Comparison of ENCODE assay signal across 12 cellular contexts in genomic region chr1:94160811-94161210, GRCh38. TPM values are rescaled to one million over a fixed set of nuclear protein-coding genes. Genes with fewer than 3 reads are reported as not detected.
DNase-seq lines count a peak whose midpoint lies in the region; TF ChIP-seq lines count a peak whose summit lies in the region.
"Had no signal": no experiment of that assay in that cellular context is flagged by ENCODE, and none has a peak within 500 bp of the region (broad histone marks: within the 10 kb centered on the region; RNA-seq: fewer than 3 reads in every experiment).

No MANE protein-coding gene starts in this region.

- in situ Hi-C loops in mammary epithelial cell (cut with MboI; ENCODE audit: low sequenced_read_pairs in 2 of 2): no loop called here

- POLR2A ChIA-PET in AG04450 (lab: Yijun Ruan, JAX): no interaction called here
- POLR2A ChIA-PET in OCI-LY7 (lab: Charles Lee): no interaction called here

- H3K4me3 ChIP-seq in AG04450 (ENCODE audit: low read depth, low read length) (no peak overlapping the region), mammary epithelial cell (replicated peaks in 1 of 3; ENCODE audit: insufficient read depth in 1 of 3, low read depth in 2 of 3, low read length in 3 of 3) (no peak overlapping the region), OCI-LY7 (ENCODE audit: low read depth, low read length, poor library complexity, severe bottlenecking) (no peak overlapping the region), ascending aorta (no peak overlapping the region)
- H3K4me3 ChIP-seq: cardiac muscle cell had no signal

- dilution Hi-C loops in mammary epithelial cell (cut with HindIII; ENCODE audit: low sequenced_read_pairs): no loop called here

- BruUV-seq in mammary epithelial cell (replicated peaks; lab: Mats Ljungman, UMichigan) (no TSS peak), OCI-LY7 (replicated peaks; lab: Mats Ljungman, UMichigan) (no TSS peak)

- H3K36me3 ChIP-seq in mammary epithelial cell (ENCODE audit: insufficient read depth, low read length) (no peaks in the 10 kb centered on the region), OCI-LY7 (ENCODE audit: insufficient read depth, low read length) (no peaks in the 10 kb centered on the region), ascending aorta (no peaks in the 10 kb centered on the region)
- H3K36me3 ChIP-seq: cardiac muscle cell had no signal

- no peak for TF ChIP-seq CTCF in AG04450 (IDR thresholded peaks at IDR 0.05; ENCODE audit: low read depth, low read length)
- no peak for TF ChIP-seq CTCF in mammary epithelial cell (conservative IDR thresholded peaks at IDR 0.05 in 1 of 2, IDR thresholded peaks at IDR 0.05 in 1 of 2; ENCODE audit: extremely low read depth in 1 of 2, insufficient read depth in 1 of 2, low read depth in 1 of 2, low read length in 2 of 2)
- TF ChIP-seq CTCF in OCI-LY7 (conservative IDR thresholded peaks at IDR 0.05; ENCODE audit: low read length): no peak
- TF ChIP-seq CTCF in ascending aorta (IDR thresholded peaks at IDR 0.05): no peak

- CTCF ChIA-PET in AG04450 (lab: Charles Lee): interaction anchor here (1.3 kb wide), 1 partner anchor 99 kb away, joined by 3 read pairs; no protein-coding TSS in a partner anchor
- CTCF ChIA-PET in mammary epithelial cell (lab: Charles Lee; ENCODE audit: low non-redundant PET): no interaction called here
- CTCF ChIA-PET in OCI-LY7 (lab: Charles Lee; ENCODE audit: unreplicated experiment): no interaction called here

- no peaks in the 10 kb centered on the region for H3K9me2 ChIP-seq in OCI-LY7 (ENCODE audit: insufficient read depth, low read length)

- WGBS in mammary epithelial cell (ENCODE audit: low coverage, missing lambda C conversion rate): 48% methylated on average over 4 of the region's 4 CpGs

- peak; percentile 30 for DNase-seq in AG04450 (ENCODE audit: low read depth, low spot score)
- peak; percentile 84 for DNase-seq in HT1080 (ENCODE audit: low read depth)
- peak; percentile 32 for DNase-seq in mammary epithelial cell
- peak; percentile 76 for DNase-seq in kidney glomerular epithelial cell (lab: John Stamatoyannopoulos, UW)
- no peak for DNase-seq in COR-L47 (lab: John Stamatoyannopoulos, UW)
- no peak for DNase-seq in OCI-LY7 (ENCODE audit: low spot score)
- no peak for DNase-seq in mesenteric fat pad (ENCODE audit: low spot score)
- DNase-seq in ascending aorta (ENCODE audit: low spot score in 2 of 2): no peak
- DNase-seq: activated CD4-positive, alpha-beta T cell treated with anti-CD3 and anti-CD28 coated beads, Interleukin-2, amount 10 ng/mL, durations not matched to agents 7 days and 5 days; CD4-positive, alpha-beta memory T cell; KG1 had no signal

- H3K9me3 ChIP-seq in AG04450 (ENCODE audit: control insufficient read depth, insufficient read depth, low read length): peaks cover under 1% of the 10 kb centered on the region
- H3K9me3 ChIP-seq in mammary epithelial cell (replicated peaks; ENCODE audit: insufficient read depth, low read length): no peaks in the 10 kb centered on the region
- no peaks in the 10 kb centered on the region for H3K9me3 ChIP-seq in OCI-LY7 (ENCODE audit: low read length)
- H3K9me3 ChIP-seq in ascending aorta: no peaks in the 10 kb centered on the region

- H3K4me1 ChIP-seq in mammary epithelial cell (ENCODE audit: insufficient read depth, low read length) (no peaks in the 10 kb centered on the region), OCI-LY7 (ENCODE audit: insufficient read depth, low read length, poor library complexity, severe bottlenecking) (no peaks in the 10 kb centered on the region), ascending aorta (no peaks in the 10 kb centered on the region)

- no peak overlapping the region for H3K9ac ChIP-seq in mammary epithelial cell (ENCODE audit: insufficient read depth, low read length)

- H4K20me1 ChIP-seq in mammary epithelial cell (ENCODE audit: insufficient read depth, low read length) (no peaks in the 10 kb centered on the region), OCI-LY7 (ENCODE audit: insufficient read depth, low read length) (no peaks in the 10 kb centered on the region)

- H3K79me2 ChIP-seq in mammary epithelial cell (ENCODE audit: insufficient read depth, low read length): no peaks in the 10 kb centered on the region
- no peaks in the 10 kb centered on the region for H3K79me2 ChIP-seq in OCI-LY7 (ENCODE audit: insufficient read depth, low read depth, low read length)

- H3K27me3 ChIP-seq in AG04450 (ENCODE audit: control insufficient read depth, insufficient read depth, low read length): no peaks in the 10 kb centered on the region
- no peaks in the 10 kb centered on the region for H3K27me3 ChIP-seq in mammary epithelial cell (ENCODE audit: insufficient read depth, low read length)
- no peaks in the 10 kb centered on the region for H3K27me3 ChIP-seq in ascending aorta
- H3K27me3 ChIP-seq: cardiac muscle cell had no signal

- intact Hi-C loops in mammary epithelial cell (cut with micrococcal nuclease): loop anchor here (5.0 kb wide), 1 partner anchor 99 kb away; no protein-coding TSS in a partner anchor
- intact Hi-C loops in OCI-LY7 (cut with micrococcal nuclease; ENCODE audit: unreplicated experiment): no loop called here
- intact Hi-C loops in ascending aorta (cut with DNase I): no loop called here

- H3K27ac ChIP-seq in AG04450 (ENCODE audit: low read depth, low read length) (no peak overlapping the region), mammary epithelial cell (ENCODE audit: insufficient read depth, low read depth, low read length) (no peak overlapping the region), OCI-LY7 (ENCODE audit: low read depth, low read length, poor library complexity, severe bottlenecking) (no peak overlapping the region), ascending aorta (no peak overlapping the region)
- H3K27ac ChIP-seq: cardiac muscle cell had no signal

- H2AFZ ChIP-seq in mammary epithelial cell (ENCODE audit: low read depth, low read length) (no peak overlapping the region), OCI-LY7 (ENCODE audit: low read length) (no peak overlapping the region)

- H3K4me2 ChIP-seq in mammary epithelial cell (ENCODE audit: insufficient read depth, low read depth, low read length): no peak overlapping the region
- no peak overlapping the region for H3K4me2 ChIP-seq in OCI-LY7 (ENCODE audit: low read length)

RNA-seq across cellular contexts. Expression of gene ABCA4, which starts 39.9 kb away (rescaled TPM):
- 0.17 TPM in 2 replicates for polyA plus RNA-seq in AG04450 (2011; rRNA removed)
- polyA minus RNA-seq in AG04450 (2011; rRNA and poly(A)+ RNA removed): 0.05 and 0.30 TPM in 2 replicates
- 0.26 TPM in 1 of 2 replicates, not detected in the other for total RNA-seq in HT1080 (2014; rRNA removed; shearing (Covaris generic))
- 0.05 and 0.06 TPM in 2 replicates for polyA plus RNA-seq in HT1080 (2015; cell fraction: cytosol; rRNA removed)
- polyA plus RNA-seq in HT1080 (2015; cell fraction: nucleus; rRNA removed): 0.08 and 0.22 TPM in 2 replicates
- total RNA-seq in mammary epithelial cell: 1 to 10 TPM in 1 of 2 donors, under 1 TPM in 1; 0.56 to 1.7 TPM
- 0.29 TPM for polyA plus RNA-seq in mammary epithelial cell
- polyA minus RNA-seq in mammary epithelial cell: not detected
- not detected in 2 replicates for total RNA-seq in OCI-LY7 (2014; rRNA removed; shearing (Covaris generic))
- total RNA-seq in OCI-LY7 (2022): not detected in 2 replicates
- 1.3 TPM for total RNA-seq in mesenteric fat pad
- not detected for total RNA-seq in ascending aorta
- total RNA-seq: activated CD4-positive, alpha-beta T cell treated with anti-CD3 and anti-CD28 coated beads, Interleukin-2, amount 10 ng/mL, durations not matched to agents 7 days and 5 days; cardiac muscle cell; CD4-positive, alpha-beta memory T cell had no signal
- polyA plus RNA-seq: CD4-positive, alpha-beta memory T cell had no signal

Comparison
In these comparisons a context has a peak if more than half of its experiments do, and no peak if none do; other contexts are left out.
1. DNase-seq: peak in AG04450 (single experiment), HT1080 (single experiment), mammary epithelial cell (single experiment) and kidney glomerular epithelial cell (single experiment); none in COR-L47 (single experiment), OCI-LY7 (single experiment), mesenteric fat pad (single experiment) and ascending aorta (0 of 2).